ENCODE assay signal across 10 cellular contexts in genomic region chr3:133041524-133041829, GRCh38. TPM values are rescaled to one million over a fixed set of nuclear protein-coding genes. Genes with fewer than 3 reads are reported as not detected.
"Had no signal": no experiment of that assay in that cellular context is flagged by ENCODE, and none has a peak within 500 bp of the region (broad histone marks: within the 10 kb centered on the region; RNA-seq: fewer than 3 reads in every experiment).

No MANE protein-coding gene starts in this region.

- H3K36me3 Mint-ChIP-seq: activated naive CD8-positive, alpha-beta T cell treated with anti-CD3 and anti-CD28 coated beads for 36 hours had no signal

- H3K27ac Mint-ChIP-seq: activated CD4-positive, alpha-beta T cell treated with anti-CD3 and anti-CD28 coated beads, Interleukin-2, amount 10 ng/mL, durations not matched to agents 7 days and 5 days; activated naive CD8-positive, alpha-beta T cell treated with anti-CD3 and anti-CD28 coated beads for 36 hours had no signal

- H3K4me3 ChIP-seq: heart right ventricle, smooth muscle cell, transverse colon had no signal

- DNase-seq: activated CD8-positive, alpha-beta memory T cell treated with anti-CD3 and anti-CD28 coated beads for 24 hours; effector memory CD4-positive, alpha-beta T cell; stimulated activated CD4-positive, alpha-beta T cell treated with anti-CD3 and anti-CD28 coated beads, Interleukin-4, amount 100 ng/mL, for 4 hours; stimulated activated naive CD4-positive, alpha-beta T cell treated with Interleukin-2 at 50 U/mL for 16 hours had no signal

- H3K4me3 Mint-ChIP-seq: activated CD4-positive, alpha-beta T cell treated with anti-CD3 and anti-CD28 coated beads, Interleukin-2, amount 10 ng/mL, durations not matched to agents 7 days and 5 days; activated naive CD8-positive, alpha-beta T cell treated with anti-CD3 and anti-CD28 coated beads for 36 hours had no signal

- H3K27ac ChIP-seq: transverse colon had no signal

- H3K9me3 Mint-ChIP-seq: activated CD4-positive, alpha-beta T cell treated with anti-CD3 and anti-CD28 coated beads, Interleukin-2, amount 10 ng/mL, durations not matched to agents 7 days and 5 days; activated naive CD8-positive, alpha-beta T cell treated with anti-CD3 and anti-CD28 coated beads for 36 hours had no signal

- H3K36me3 ChIP-seq: heart right ventricle, lower lobe of right lung, transverse colon had no signal

- H3K9me3 ChIP-seq: heart right ventricle, lower lobe of right lung, transverse colon had no signal

RNA-seq across cellular contexts. Expression of gene TMEM108, which starts 3.3 kb away (rescaled TPM):
- total RNA-seq: activated CD4-positive, alpha-beta T cell treated with anti-CD3 and anti-CD28 coated beads, Interleukin-2, amount 10 ng/mL, durations not matched to agents 7 days and 5 days; activated naive CD8-positive, alpha-beta T cell treated with anti-CD3 and anti-CD28 coated beads for 36 hours had no signal
